Comparison of ENCODE assay signal across 14 cellular contexts in genomic region chr6:75484535-75484934, GRCh38. TPM values are rescaled to one million over a fixed set of nuclear protein-coding genes. Genes with fewer than 3 reads are reported as not detected.
DNase-seq lines count a peak whose midpoint lies in the region; ATAC-seq lines count a peak whose summit lies in the region.
"Had no signal": no experiment of that assay in that cellular context is flagged by ENCODE, and none has a peak within 500 bp of the region (broad histone marks: within the 10 kb centered on the region; RNA-seq: fewer than 3 reads in every experiment).

No MANE protein-coding gene starts in this region.

- ATAC-seq in GM18498 (IDR thresholded peaks at IDR 0.05; ENCODE audit: unreplicated experiment) (peak; percentile 86), GM19452 (IDR thresholded peaks at IDR 0.05; ENCODE audit: unreplicated experiment) (peak; percentile 99), HG02763 (IDR thresholded peaks at IDR 0.05; ENCODE audit: unreplicated experiment) (peak; percentile 89), HG03442 (IDR thresholded peaks at IDR 0.05; ENCODE audit: unreplicated experiment) (peak; percentile 69)
- ATAC-seq: HCT116 had no signal

- DNase-seq in NCI-H146 (lab: John Stamatoyannopoulos, UW) (no peak), NCI-H2196 treated with DMSO at 0.1 percent for 48 hours (lab: John Stamatoyannopoulos, UW; ENCODE audit: unreplicated experiment) (no peak), HT-29 (ENCODE audit: low spot score) (no peak), occipital lobe (lab: John Stamatoyannopoulos, UW) (no peak)
- DNase-seq: activated CD4-positive, CD25-positive, alpha-beta regulatory T cell; CD4-positive, alpha-beta memory T cell; central memory CD4-positive, alpha-beta T cell; NCI-H226; testis had no signal

RNA-seq across cellular contexts. Expression of gene FILIP1, which starts 9.1 kb away (rescaled TPM):
- not detected in 2 replicates for total RNA-seq in HT-29 (2014; rRNA removed; shearing (Covaris generic))
- 4.5 TPM for total RNA-seq in occipital lobe
- total RNA-seq: CD4-positive, alpha-beta memory T cell had no signal
